Comparison of ENCODE assay signal across 8 cellular contexts in genomic region chr4:81471361-81472248, GRCh38. TPM values are rescaled to one million over a fixed set of nuclear protein-coding genes. Genes with fewer than 3 reads are reported as not detected.
A peak's percentile ranks its signal among the peaks of the same experiment; 100 is the strongest.
DNase-seq lines count a peak whose midpoint lies in the region; ATAC-seq and TF ChIP-seq lines count a peak whose summit lies in the region.

Gene RASGEF1B (minus strand): TSS chr4:81471907. CDS start chr4:81459508, 12,399 bp downstream.

- peak; percentile 85 to 96 (median 89) for ATAC-seq in natural killer cell

- peaks cover 37% of the 10 kb centered on the region for H3K27me3 ChIP-seq in GM23248 (replicated peaks; ENCODE audit: insufficient read depth)

- H3K79me2 ChIP-seq in GM23248 (ENCODE audit: insufficient read depth): no peaks in the 10 kb centered on the region

- H2AFZ ChIP-seq in GM23248: peak within 1 kb of the TSS; percentile 83

- H3K27ac ChIP-seq in GM23248 (no peak within 1 kb of the TSS), RWPE1 (no peak within 1 kb of the TSS)

- H3K4me3 ChIP-seq in GM23248 (peak within 1 kb of the TSS; percentile 78), fibroblast of pulmonary artery (replicated peaks; ENCODE audit: low read depth, low read length) (peak within 1 kb of the TSS; percentile 71)

- CTCF ChIA-PET in RWPE1 (lab: Yijun Ruan, JAX): interaction anchor here (1.0 to 1.7 kb wide), 2 partner anchors 448 to 797 kb away, joined by 6 read pairs; no protein-coding TSS in a partner anchor

- no peak for TF ChIP-seq CTCF in RWPE1 (conservative IDR thresholded peaks at IDR 0.05; ENCODE audit: low read depth)
- TF ChIP-seq CTCF in fibroblast of pulmonary artery (IDR thresholded peaks at IDR 0.05; ENCODE audit: low read length, missing control alignments): no peak
- no peak for TF ChIP-seq CTCF in natural killer cell (IDR thresholded peaks at IDR 0.05)

- DNase-seq in DMS53 treated with DMSO at 0.1 percent for 48 hours (lab: John Stamatoyannopoulos, UW; ENCODE audit: unreplicated experiment): peak; percentile 94
- peak; percentile 87 for DNase-seq in GM23248
- DNase-seq in LHCN-M2 (ENCODE audit: low read depth): peak; percentile 17
- peak; percentile 80 for DNase-seq in RWPE1 (ENCODE audit: low spot score)
- peak; percentile 86 for DNase-seq in activated T-helper 2 cell treated with anti-CD3 and anti-CD28 coated beads, Interferon-gamma antibody, Interleukin-2, Interleukin-4, amounts not matched to agents 10 μg/mL and 5 μg/mL and 100 μg/mL, durations not matched to agents 14 hours and 24 hours and 36 hours (ENCODE audit: low spot score)
- peak; percentile 82 for DNase-seq in fibroblast of pulmonary artery (ENCODE audit: low read depth)
- peak; percentile 96 for DNase-seq in natural killer cell
- peak; percentile 91 to 96 (median 93) for DNase-seq in stimulated activated naive CD4-positive, alpha-beta T cell (lab: John Stamatoyannopoulos, UW)

- peaks cover 9% of the 10 kb centered on the region; the same call in 1 of the 2 replicates for H3K4me1 ChIP-seq in GM23248 (ENCODE audit: insufficient read depth)

- no peaks in the 10 kb centered on the region for H4K20me1 ChIP-seq in GM23248 (ENCODE audit: insufficient read depth)

- no peaks in the 10 kb centered on the region for H3K36me3 Mint-ChIP-seq in activated T-helper 2 cell treated with anti-CD3 and anti-CD28 coated beads, Interferon-gamma antibody, Interleukin-2, Interleukin-4, amounts not matched to agents 10 μg/mL and 5 μg/mL and 100 μg/mL, durations not matched to agents 14 hours and 24 hours and 36 hours (ENCODE audit: low read depth)
- no peaks in the 10 kb centered on the region for H3K36me3 Mint-ChIP-seq in natural killer cell

- H3K9me2 ChIP-seq in GM23248 (ENCODE audit: insufficient read depth): no peaks in the 10 kb centered on the region

- H3F3A ChIP-seq in GM23248 (ENCODE audit: insufficient read depth): no peaks in the 10 kb centered on the region

- H3K9ac ChIP-seq in GM23248: peak within 1 kb of the TSS; percentile 65

- peak within 1 kb of the TSS; percentile 70 for H3K27ac Mint-ChIP-seq in activated T-helper 2 cell treated with anti-CD3 and anti-CD28 coated beads, Interferon-gamma antibody, Interleukin-2, Interleukin-4, amounts not matched to agents 10 μg/mL and 5 μg/mL and 100 μg/mL, durations not matched to agents 14 hours and 24 hours and 36 hours
- peak within 1 kb of the TSS; percentile 82 to 98 for H3K27ac Mint-ChIP-seq in natural killer cell

- peaks cover 38% of the 10 kb centered on the region for H3K27me3 Mint-ChIP-seq in activated T-helper 2 cell treated with anti-CD3 and anti-CD28 coated beads, Interferon-gamma antibody, Interleukin-2, Interleukin-4, amounts not matched to agents 10 μg/mL and 5 μg/mL and 100 μg/mL, durations not matched to agents 14 hours and 24 hours and 36 hours (ENCODE audit: low read depth)
- no peaks in the 10 kb centered on the region for H3K27me3 Mint-ChIP-seq in natural killer cell (ENCODE audit: low read depth in 2 of 2)

- POLR2A ChIA-PET in RWPE1 (lab: Yijun Ruan, JAX; ENCODE audit: low non-redundant PET): no interaction called here

- H3K4me1 Mint-ChIP-seq in activated T-helper 2 cell treated with anti-CD3 and anti-CD28 coated beads, Interferon-gamma antibody, Interleukin-2, Interleukin-4, amounts not matched to agents 10 μg/mL and 5 μg/mL and 100 μg/mL, durations not matched to agents 14 hours and 24 hours and 36 hours (ENCODE audit: low read depth): peaks cover 33% of the 10 kb centered on the region
- H3K4me1 Mint-ChIP-seq in natural killer cell: peaks cover 46 to 50% of the 10 kb centered on the region in 2 donors

- 1 to 2% methylated on average over 61 to 78 of the region's 87 CpGs for WGBS in GM23248 (ENCODE audit: low coverage in 1 of 2, low lambda C conversion rate in 2 of 2, missing lambda C conversion rate in 2 of 2), 2 experiments

- intact Hi-C loops in activated T-helper 2 cell treated with anti-CD3 and anti-CD28 coated beads, Interferon-gamma antibody, Interleukin-2, Interleukin-4, amounts not matched to agents 10 μg/mL and 5 μg/mL and 100 μg/mL, durations not matched to agents 14 hours and 24 hours and 36 hours (cut with micrococcal nuclease): loop anchor here (1.0 to 5.0 kb wide), 7 partner anchors 21 to 961 kb away; partner anchors contain the start of genes ENOPH1 and HNRNPDL
- intact Hi-C loops in natural killer cell (cut with micrococcal nuclease): loop anchor here (1.0 to 10.0 kb wide), 6 partner anchors 21 to 813 kb away; no protein-coding TSS in a partner anchor

- H3K9me3 Mint-ChIP-seq in activated T-helper 2 cell treated with anti-CD3 and anti-CD28 coated beads, Interferon-gamma antibody, Interleukin-2, Interleukin-4, amounts not matched to agents 10 μg/mL and 5 μg/mL and 100 μg/mL, durations not matched to agents 14 hours and 24 hours and 36 hours: no peaks in the 10 kb centered on the region
- no peaks in the 10 kb centered on the region for H3K9me3 Mint-ChIP-seq in natural killer cell

- in situ Hi-C loops in GM23248 (cut with MboI): loop anchor here (10.0 to 25.0 kb wide), 2 partner anchors 363 to 741 kb away; no protein-coding TSS in a partner anchor

- H3K4me3 Mint-ChIP-seq in activated T-helper 2 cell treated with anti-CD3 and anti-CD28 coated beads, Interferon-gamma antibody, Interleukin-2, Interleukin-4, amounts not matched to agents 10 μg/mL and 5 μg/mL and 100 μg/mL, durations not matched to agents 14 hours and 24 hours and 36 hours (ENCODE audit: low read depth): peak within 1 kb of the TSS; percentile 85
- peak within 1 kb of the TSS; percentile 97 for H3K4me3 Mint-ChIP-seq in natural killer cell

- H3K4me2 ChIP-seq in GM23248 (ENCODE audit: unreplicated experiment): peak within 1 kb of the TSS; percentile 67

- no peaks in the 10 kb centered on the region for H3K36me3 ChIP-seq in GM23248 (ENCODE audit: low read depth)

- no peaks in the 10 kb centered on the region for H3K9me3 ChIP-seq in GM23248 (ENCODE audit: low read depth)

RNA-seq across cellular contexts. Expression of gene RASGEF1B, which starts in this region (rescaled TPM):
- total RNA-seq in GM23248 (2014; rRNA removed; shearing (Covaris generic)): not detected in 2 replicates
- 0.09 TPM in 1 of 2 replicates, not detected in the other for polyA plus RNA-seq in GM23248 (2016; fragmentation: Nextera tagmentation; extraction: Ambion mirVana)
- total RNA-seq in LHCN-M2 (2014; rRNA removed) (0.06 TPM in 1 of 2 replicates, not detected in the other), natural killer cell (100 to 1,000 TPM in 1 of 3 donors, 10 to 100 TPM in 2; 42.9 to 106 (median 90.8) TPM)
- not detected for polyA plus RNA-seq in LHCN-M2 (2012)
- total RNA-seq in activated T-helper 2 cell treated with anti-CD3 and anti-CD28 coated beads, Interferon-gamma antibody, Interleukin-2, Interleukin-4, amounts not matched to agents 10 μg/mL and 5 μg/mL and 100 μg/mL, durations not matched to agents 14 hours and 24 hours and 36 hours: 0.39 and 0.55 TPM in 2 replicates

Comparison
In these comparisons a context has a peak if more than half of its experiments do, and no peak if none do; other contexts are left out.
1. RNA of gene RASGEF1B (total RNA-seq): 42.9 to 106 TPM in natural killer cell; 0.39 to 0.55 TPM in activated T-helper 2 cell treated with anti-CD3 and anti-CD28 coated beads, Interferon-gamma antibody, Interleukin-2, Interleukin-4, amounts not matched to agents 10 μg/mL and 5 μg/mL and 100 μg/mL, durations not matched to agents 14 hours and 24 hours and 36 hours, 0.06 TPM in LHCN-M2 and not detected in GM23248; every median in the first group is over 10 times any median in the second.
2. Peak in DNase-seq, H3K4me3 ChIP-seq, H3K9ac ChIP-seq and H3K4me2 ChIP-seq in GM23248; RNA of the gene not detected or under 1 TPM.
3. Peak in DNase-seq in LHCN-M2; RNA of the gene not detected or under 1 TPM.
4. Peak in DNase-seq in activated T-helper 2 cell treated with anti-CD3 and anti-CD28 coated beads, Interferon-gamma antibody, Interleukin-2, Interleukin-4, amounts not matched to agents 10 μg/mL and 5 μg/mL and 100 μg/mL, durations not matched to agents 14 hours and 24 hours and 36 hours; RNA of the gene not detected or under 1 TPM.
5. DNase-seq: peak in every context shown above with its lines; median percentile 96 in natural killer cell; 94 in DMS53 treated with DMSO at 0.1 percent for 48 hours; 93 in stimulated activated naive CD4-positive, alpha-beta T cell; 87 in GM23248; 86 in activated T-helper 2 cell treated with anti-CD3 and anti-CD28 coated beads, Interferon-gamma antibody, Interleukin-2, Interleukin-4, amounts not matched to agents 10 μg/mL and 5 μg/mL and 100 μg/mL, durations not matched to agents 14 hours and 24 hours and 36 hours; 82 in fibroblast of pulmonary artery; 80 in RWPE1; 17 in LHCN-M2.